19 cellular contexts compared by ENCODE assay signal in the genomic region with DNA sequence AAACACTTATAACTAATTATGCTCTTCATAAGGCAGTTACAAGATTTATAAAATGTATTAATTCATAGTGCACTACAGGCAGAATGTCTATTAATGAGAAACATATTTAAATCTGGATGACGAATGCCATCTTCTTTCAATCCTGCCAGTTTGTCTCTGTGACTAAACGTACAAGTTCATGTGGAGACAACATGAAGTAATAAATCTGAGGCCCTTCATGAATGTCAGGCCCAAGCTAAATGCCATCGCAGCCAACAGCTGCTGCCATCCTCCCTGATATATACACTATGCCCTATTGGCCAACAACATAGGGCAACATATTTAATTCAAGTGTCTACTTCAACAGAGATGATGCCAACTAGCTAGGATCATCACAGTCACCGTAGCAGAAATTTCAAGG.
"Had no signal": no experiment of that assay in that cellular context is flagged by ENCODE, and none has a peak within 500 bp of the region (broad histone marks: within the 10 kb centered on the region; RNA-seq: fewer than 3 reads in every experiment).

No MANE protein-coding gene starts in this region.

- H3K36me3 Mint-ChIP-seq: memory B cell; stimulated activated memory B cell treated with anti-CD40 and anti-IgM and Interleukin-4, amounts not matched to agents 10 μg/mL and 1 μg/mL and 100 μg/mL, for 72 hours; T-cell had no signal

- DNase-seq: activated CD4-positive, alpha-beta T cell treated with anti-CD3 and anti-CD28 coated beads for 48 hours; activated CD4-positive, CD25-positive, alpha-beta regulatory T cell; activated CD8-positive, alpha-beta T cell treated with anti-CD3 and anti-CD28 coated beads for 36 hours; activated naive CD4-positive, alpha-beta T cell treated with Interleukin-2 at 50 U/mL for 16 hours; activated naive CD8-positive, alpha-beta T cell treated with anti-CD3 and anti-CD28 coated beads, Interleukin-2, amount 10 ng/mL, durations not matched to agents 7 days and 5 days; activated T-cell treated with anti-CD3 and anti-CD28 coated beads, Interleukin-2, amount 50 U/mL, for 1 hour; brain microvascular endothelial cell; colonic mucosa; erythroblast; right lobe of liver; stimulated activated CD4-positive, alpha-beta T cell treated with anti-CD3 and anti-CD28 coated beads, Interleukin-4, amount 100 ng/mL, for 24 hours; T-cell; testis; upper lobe of right lung had no signal

- H3K27ac Mint-ChIP-seq: activated CD8-positive, alpha-beta T cell treated with anti-CD3 and anti-CD28 coated beads for 36 hours; activated naive CD8-positive, alpha-beta T cell treated with anti-CD3 and anti-CD28 coated beads, Interleukin-2, amount 10 ng/mL, durations not matched to agents 7 days and 5 days; activated T-helper 17 cell treated with anti-CD3 and anti-CD28 coated beads, Interleukin-2, amount 50 U/mL, for 72 hours; memory B cell; stimulated activated memory B cell treated with anti-CD40 and anti-IgM and Interleukin-4, amounts not matched to agents 10 μg/mL and 1 μg/mL and 100 μg/mL, for 72 hours; T-cell had no signal

- H3K27me3 ChIP-seq: brain microvascular endothelial cell, colonic mucosa, right lobe of liver, testis, upper lobe of right lung had no signal

- H3K27ac ChIP-seq: brain microvascular endothelial cell, colonic mucosa, right lobe of liver, testis, upper lobe of right lung had no signal

- H3K27me3 Mint-ChIP-seq: activated CD8-positive, alpha-beta T cell treated with anti-CD3 and anti-CD28 coated beads for 36 hours; activated naive CD8-positive, alpha-beta T cell treated with anti-CD3 and anti-CD28 coated beads, Interleukin-2, amount 10 ng/mL, durations not matched to agents 7 days and 5 days; activated T-helper 17 cell treated with anti-CD3 and anti-CD28 coated beads, Interleukin-2, amount 50 U/mL, for 72 hours; central memory CD8-positive, alpha-beta T cell; memory B cell; stimulated activated memory B cell treated with anti-CD40 and anti-IgM and Interleukin-4, amounts not matched to agents 10 μg/mL and 1 μg/mL and 100 μg/mL, for 72 hours; T-cell had no signal

- ATAC-seq: activated CD8-positive, alpha-beta T cell treated with anti-CD3 and anti-CD28 coated beads for 36 hours; activated T-helper 17 cell treated with anti-CD3 and anti-CD28 coated beads, Interleukin-2, amount 50 U/mL, for 72 hours; right lobe of liver; stimulated activated memory B cell treated with anti-CD40 and anti-IgM and Interleukin-4, amounts not matched to agents 10 μg/mL and 1 μg/mL and 100 μg/mL, for 72 hours; T-cell; upper lobe of right lung had no signal

- H3K36me3 ChIP-seq: brain microvascular endothelial cell, colonic mucosa, right lobe of liver, upper lobe of right lung had no signal

- H3K4me3 Mint-ChIP-seq: activated CD8-positive, alpha-beta T cell treated with anti-CD3 and anti-CD28 coated beads for 36 hours; activated naive CD8-positive, alpha-beta T cell treated with anti-CD3 and anti-CD28 coated beads, Interleukin-2, amount 10 ng/mL, durations not matched to agents 7 days and 5 days; activated T-helper 17 cell treated with anti-CD3 and anti-CD28 coated beads, Interleukin-2, amount 50 U/mL, for 72 hours; central memory CD8-positive, alpha-beta T cell; memory B cell; neural crest cell; stimulated activated memory B cell treated with anti-CD40 and anti-IgM and Interleukin-4, amounts not matched to agents 10 μg/mL and 1 μg/mL and 100 μg/mL, for 72 hours; T-cell had no signal

- H3K9me3 ChIP-seq: colonic mucosa, right lobe of liver, testis, upper lobe of right lung had no signal

- H3K4me1 ChIP-seq: colonic mucosa, right lobe of liver, upper lobe of right lung had no signal

- H3K4me3 ChIP-seq: colonic mucosa, right lobe of liver, testis, upper lobe of right lung had no signal

- H3K9me3 Mint-ChIP-seq: activated CD8-positive, alpha-beta T cell treated with anti-CD3 and anti-CD28 coated beads for 36 hours; activated naive CD8-positive, alpha-beta T cell treated with anti-CD3 and anti-CD28 coated beads, Interleukin-2, amount 10 ng/mL, durations not matched to agents 7 days and 5 days; activated T-helper 17 cell treated with anti-CD3 and anti-CD28 coated beads, Interleukin-2, amount 50 U/mL, for 72 hours; central memory CD8-positive, alpha-beta T cell; memory B cell; neural crest cell; stimulated activated memory B cell treated with anti-CD40 and anti-IgM and Interleukin-4, amounts not matched to agents 10 μg/mL and 1 μg/mL and 100 μg/mL, for 72 hours; T-cell had no signal
